ENCODE assay signal across 10 cellular contexts in genomic region chr11:15216678-15217077, GRCh38.
DNase-seq lines count a peak whose midpoint lies in the region; ATAC-seq and TF ChIP-seq lines count a peak whose summit lies in the region.
"Had no signal": no experiment of that assay in that cellular context is flagged by ENCODE, and none has a peak within 500 bp of the region (broad histone marks: within the 10 kb centered on the region; RNA-seq: fewer than 3 reads in every experiment).

No MANE protein-coding gene starts in this region.

- intact Hi-C loops in lower lobe of right lung (cut with DNase I), result no loop called here

- H3K4me1 ChIP-seq in lower lobe of right lung, result no peaks in the 10 kb centered on the region

- H3K9me3 ChIP-seq in lower lobe of right lung, result no peaks in the 10 kb centered on the region

- no peak overlapping the region for H3K4me3 ChIP-seq in foreskin fibroblast (ENCODE audit: low read depth in 1 of 2, low read length in 2 of 2)
- H3K4me3 ChIP-seq in lower lobe of right lung, result no peak overlapping the region

- H3K27me3 ChIP-seq in lower lobe of right lung (ENCODE audit: low read depth), result no peaks in the 10 kb centered on the region

- peak; percentile 18 for DNase-seq in COLO829 (ENCODE audit: low spot score)
- peak; percentile 32 for DNase-seq in NAMALWA (ENCODE audit: low spot score)
- DNase-seq in foreskin fibroblast, result peak in 1 of 2 donors; percentile 27
- no peak for DNase-seq in lower lobe of right lung
- DNase-seq in glomerular visceral epithelial cell (ENCODE audit: extremely low spot score), result no peak
- no peak for DNase-seq in NCI-H2029 (lab: John Stamatoyannopoulos, UW)
- DNase-seq: dermis blood vessel endothelial cell; stimulated activated CD8-positive, alpha-beta memory T cell treated with anti-CD3 and anti-CD28 coated beads, Interleukin-4, amount 100 ng/mL, for 48 hours had no signal

- H3K27ac ChIP-seq in lower lobe of right lung, result no peak overlapping the region

- TF ChIP-seq CTCF in foreskin fibroblast (IDR thresholded peaks at IDR 0.05; ENCODE audit: low read depth, low read length), result peak; percentile 48
- TF ChIP-seq CTCF in lower lobe of right lung (IDR thresholded peaks at IDR 0.05), result no peak

- peak; percentile 49 for ATAC-seq in GM21423 (IDR thresholded peaks at IDR 0.05; ENCODE audit: unreplicated experiment)
- no peak for ATAC-seq in lower lobe of right lung
- ATAC-seq in GM21381 (IDR thresholded peaks at IDR 0.05; ENCODE audit: unreplicated experiment), result no peak

- no peaks in the 10 kb centered on the region for H3K36me3 ChIP-seq in lower lobe of right lung

Comparison
In these comparisons a context has a peak if more than half of its experiments do, and no peak if none do; other contexts are left out.
1. DNase-seq: peak in COLO829 (single experiment) and NAMALWA (single experiment); none in lower lobe of right lung (single experiment), glomerular visceral epithelial cell (single experiment) and NCI-H2029 (single experiment).